8 cellular contexts compared by ENCODE assay signal in the genomic region with DNA sequence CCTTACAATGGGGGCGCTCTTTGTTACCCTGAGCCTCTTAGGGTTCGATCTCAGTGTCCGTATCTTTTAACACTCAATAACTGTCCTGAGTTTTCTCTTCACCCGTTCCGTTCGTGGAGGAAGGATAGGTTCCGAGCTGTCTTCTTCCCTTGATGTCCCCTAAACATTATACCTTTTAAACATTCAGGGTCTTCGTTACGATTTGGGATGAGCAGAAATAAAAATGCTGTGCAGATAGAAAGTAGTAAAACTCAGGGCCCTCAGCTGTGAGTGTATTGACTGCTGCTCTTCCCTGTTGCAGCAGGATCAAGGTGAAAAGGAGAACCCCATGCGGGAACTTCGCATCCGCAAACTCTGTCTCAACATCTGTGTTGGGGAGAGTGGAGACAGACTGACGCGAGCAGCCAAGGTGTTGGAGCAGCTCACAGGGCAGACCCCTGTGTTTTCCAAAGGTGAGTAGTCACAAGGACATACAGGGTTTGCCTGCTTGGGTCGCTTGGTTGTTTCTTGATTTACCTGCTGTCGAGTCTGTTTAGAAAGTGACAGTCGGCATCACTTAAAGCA. TPM values are rescaled to one million over a fixed set of nuclear protein-coding genes. Genes with fewer than 3 reads are reported as not detected.
DNase-seq lines count a peak whose midpoint lies in the region; ATAC-seq and TF ChIP-seq lines count a peak whose summit lies in the region.

No MANE protein-coding gene starts in this region.

- peaks cover 50 to 57% of the 10 kb centered on the region in 2 donors for H3K36me3 Mint-ChIP-seq in activated naive CD4-positive, alpha-beta T cell treated with anti-CD3 and anti-CD28 coated beads, Interleukin-2, amount 50 U/mL, for 72 hours

- TF ChIP-seq CTCF in tibial artery (IDR thresholded peaks at IDR 0.05): no peak

- ATAC-seq in activated naive CD4-positive, alpha-beta T cell treated with anti-CD3 and anti-CD28 coated beads, Interleukin-2, amount 50 U/mL, for 72 hours: no peak
- no peak for ATAC-seq in HG03354 (IDR thresholded peaks at IDR 0.05; ENCODE audit: poor library complexity, severe bottlenecking, unreplicated experiment)

- peak overlapping the region; percentile 84 to 87 for H3K27ac ChIP-seq in tibial artery

- H3K9me3 ChIP-seq in tibial artery: no peaks in the 10 kb centered on the region

- peak; percentile 19 for DNase-seq in activated naive CD4-positive, alpha-beta T cell treated with Interleukin-2 at 50 U/mL for 16 hours
- DNase-seq in activated naive CD4-positive, alpha-beta T cell (lab: John Stamatoyannopoulos, UW): no peak
- DNase-seq in activated naive CD4-positive, alpha-beta T cell treated with anti-CD3 and anti-CD28 coated beads, Interleukin-2, amount 50 U/mL, for 72 hours (ENCODE audit: low spot score in 2 of 2): no peak
- DNase-seq in left kidney (ENCODE audit: low read depth, low spot score) (peak; percentile 9), tibial artery (no peak), nucleus accumbens (lab: John Stamatoyannopoulos, UW) (no peak), NCI-H524 treated with DMSO at 0.1 percent for 48 hours (lab: John Stamatoyannopoulos, UW) (no peak)

- H3K4me1 ChIP-seq in tibial artery: peaks cover 0 to 45% (median 31%) of the 10 kb centered on the region in 4 donors

- intact Hi-C loops in tibial artery (cut with DNase I; ENCODE audit: low total_unique reads): no loop called here

- H3K36me3 ChIP-seq in tibial artery: peaks cover 43 to 46% (median 43%) of the 10 kb centered on the region in 3 donors

- no peaks in the 10 kb centered on the region for H3K9me3 Mint-ChIP-seq in activated naive CD4-positive, alpha-beta T cell treated with anti-CD3 and anti-CD28 coated beads, Interleukin-2, amount 50 U/mL, for 72 hours

- peak overlapping the region; percentile 96 to 97 for H3K27ac Mint-ChIP-seq in activated naive CD4-positive, alpha-beta T cell treated with anti-CD3 and anti-CD28 coated beads, Interleukin-2, amount 50 U/mL, for 72 hours

- H3K27me3 ChIP-seq in tibial artery: no peaks in the 10 kb centered on the region

- peak overlapping the region; percentile 69 to 86 for H3K4me3 ChIP-seq in tibial artery

RNA-seq across cellular contexts. Expression of a gene that starts 0.8 kb away (rescaled TPM):
- total RNA-seq in activated naive CD4-positive, alpha-beta T cell treated with anti-CD3 and anti-CD28 coated beads, Interleukin-2, amount 50 U/mL, for 72 hours: 1,000 to 10,000 TPM; 1,409 to 1,417 TPM

RNA-seq across cellular contexts. Expression of a gene that starts 50.9 kb away (rescaled TPM):
- total RNA-seq in activated naive CD4-positive, alpha-beta T cell treated with anti-CD3 and anti-CD28 coated beads, Interleukin-2, amount 50 U/mL, for 72 hours: 10 to 100 TPM; 30.9 to 33.4 TPM

Comparison
In these comparisons a context has a peak if more than half of its experiments do, and no peak if none do; other contexts are left out.
1. DNase-seq: peak in activated naive CD4-positive, alpha-beta T cell treated with Interleukin-2 at 50 U/mL for 16 hours (single experiment) and left kidney (single experiment); none in activated naive CD4-positive, alpha-beta T cell (0 of 4), activated naive CD4-positive, alpha-beta T cell treated with anti-CD3 and anti-CD28 coated beads, Interleukin-2, amount 50 U/mL, for 72 hours (0 of 2), tibial artery (0 of 2), nucleus accumbens (0 of 56) and NCI-H524 treated with DMSO at 0.1 percent for 48 hours (single experiment).